18 cellular contexts compared by ENCODE assay signal in the genomic region with DNA sequence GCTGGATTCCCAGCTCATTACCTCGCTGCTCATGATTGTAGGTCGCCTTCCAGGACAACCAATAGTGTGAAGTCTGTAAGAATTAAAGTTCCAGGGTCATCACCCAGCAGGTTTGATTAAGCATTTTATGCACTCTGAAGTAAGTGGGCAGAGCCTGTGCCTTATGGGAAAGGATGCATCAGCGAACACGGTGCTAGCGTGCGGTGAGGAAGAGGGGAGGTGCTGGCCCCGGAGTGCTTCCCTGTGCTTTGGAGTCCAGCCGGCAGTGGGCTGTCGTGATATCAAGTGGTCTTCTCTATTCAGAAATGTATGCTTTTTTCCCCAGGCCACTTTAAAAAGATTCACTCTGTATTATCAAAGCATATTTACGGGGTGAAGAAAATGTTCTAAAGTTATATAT.
"Had no signal": no experiment of that assay in that cellular context is flagged by ENCODE, and none has a peak within 500 bp of the region (broad histone marks: within the 10 kb centered on the region; RNA-seq: fewer than 3 reads in every experiment).

No MANE protein-coding gene starts in this region.

- H3K9me3 Mint-ChIP-seq: dendritic cell treated with granulocyte-macrophage colony-stimulating factor and Interleukin-4, amounts not matched to agents 40 ng/mL and 50 ng/mL, for 4 days; natural killer cell; neural crest cell had no signal

- H3K27ac Mint-ChIP-seq: natural killer cell had no signal

- H3K9me3 ChIP-seq: right atrium auricular region, stomach, thoracic aorta, transverse colon had no signal

- H3K4me3 Mint-ChIP-seq: dendritic cell treated with granulocyte-macrophage colony-stimulating factor and Interleukin-4, amounts not matched to agents 40 ng/mL and 50 ng/mL, for 4 days; natural killer cell; neural crest cell had no signal

- H3K36me3 Mint-ChIP-seq: natural killer cell had no signal

- H3K4me3 ChIP-seq: hepatocyte, mucosa of descending colon, right atrium auricular region, stomach, thoracic aorta, transverse colon had no signal

- H3K4me2 ChIP-seq: hepatocyte had no signal

- H3K27ac ChIP-seq: hepatocyte, right atrium auricular region, stomach, thoracic aorta, transverse colon had no signal

- ATAC-seq: mucosa of descending colon, natural killer cell had no signal

- H3K27me3 ChIP-seq: hepatocyte, right atrium auricular region, stomach, transverse colon had no signal

- H3K27me3 Mint-ChIP-seq: dendritic cell treated with granulocyte-macrophage colony-stimulating factor and Interleukin-4, amounts not matched to agents 40 ng/mL and 50 ng/mL, for 4 days had no signal

- FAIRE-seq: colon, small intestine, urothelium cell line had no signal

- H2AFZ ChIP-seq: hepatocyte had no signal

- DNase-seq: foreskin melanocyte; head of caudate nucleus; left colon; mucosa of descending colon; natural killer cell; small intestine; stimulated activated CD4-positive, alpha-beta T cell treated with anti-CD3 and anti-CD28 coated beads, Interleukin-12 subunit alpha, Interleukin-12 subunit beta, amount 100 ng/mL, for 4 hours; stimulated activated naive CD4-positive, alpha-beta T cell; stomach; substantia nigra; transverse colon had no signal

- H3K36me3 ChIP-seq: right atrium auricular region, thoracic aorta, transverse colon had no signal

- H3K79me2 ChIP-seq: hepatocyte had no signal
